Comparison of ENCODE assay signal across 16 cellular contexts in genomic region chr1:5831600-5832335, GRCh38.
DNase-seq lines count a peak whose midpoint lies in the region; ATAC-seq and TF ChIP-seq lines count a peak whose summit lies in the region.
"Had no signal": no experiment of that assay in that cellular context is flagged by ENCODE, and none has a peak within 500 bp of the region (broad histone marks: within the 10 kb centered on the region; RNA-seq: fewer than 3 reads in every experiment).

No MANE protein-coding gene starts in this region.

- H3K9me2 ChIP-seq in GM23338 (ENCODE audit: insufficient read depth) = no peaks in the 10 kb centered on the region

- BruUV-seq in MCF 10A (replicated peaks; lab: Mats Ljungman, UMichigan) = no TSS peak

- H3K36me3 ChIP-seq in BLaER1 treated with 17β-estradiol and CSF1 and Interleukin-3, amounts not matched to agents 10 nM and 100 nM = no peaks in the 10 kb centered on the region
- no peaks in the 10 kb centered on the region for H3K36me3 ChIP-seq in GM23338 (ENCODE audit: insufficient read depth)
- H3K36me3 ChIP-seq: SJCRH30 had no signal

- no peak for TF ChIP-seq CTCF in GM23338 (conservative IDR thresholded peaks at IDR 0.05; ENCODE audit: low read depth in 2 of 2)
- TF ChIP-seq CTCF in MCF 10A (IDR thresholded peaks at IDR 0.05; ENCODE audit: unreplicated experiment) = no peak

- H3K27me3 ChIP-seq in BLaER1 treated with 17β-estradiol and CSF1 and Interleukin-3, amounts not matched to agents 10 nM and 100 nM = peaks cover 0 to 41% (median 0%) of the 10 kb centered on the region in 11 experiments; a peak in 6 of 22 replicates
- H3K27me3 ChIP-seq in GM23338 (ENCODE audit: insufficient read depth) = no peaks in the 10 kb centered on the region

- H3K27me3 Mint-ChIP-seq in GM23338 (ENCODE audit: insufficient read depth, low read depth, poor library complexity) (peaks cover 30% of the 10 kb centered on the region), MCF 10A (ENCODE audit: insufficient read depth, unreplicated experiment) (peaks cover 33% of the 10 kb centered on the region)

- H3K4me1 Mint-ChIP-seq in GM23338 (peaks cover 25% of the 10 kb centered on the region), MCF 10A (ENCODE audit: insufficient read depth, unreplicated experiment) (no peaks in the 10 kb centered on the region)

- DNase-seq in GM23338 (ENCODE audit: low spot score) (peak; percentile 54), RPMI8226 (peak; percentile 66), iPS-NIHi11 (ENCODE audit: low spot score) (peak; percentile 64), MCF 10A (ENCODE audit: unreplicated experiment) (no peak), NCI-H1436 (lab: John Stamatoyannopoulos, UW) (no peak)
- DNase-seq in stimulated activated CD4-positive, alpha-beta T cell treated with anti-CD3 and anti-CD28 coated beads, Interleukin-12 subunit alpha, Interleukin-12 subunit beta, amount 100 ng/mL, for 4 hours = no peak
- DNase-seq: Caco-2, IMR-90, Karpas-422, MM.1S, NCI-H1417, NCI-H2029 treated with DMSO at 0.1 percent for 48 hours, SJCRH30, T-helper 17 cell had no signal

- H3K4me3 Mint-ChIP-seq in GM23338 (no peak overlapping the region), MCF 10A (ENCODE audit: unreplicated experiment) (no peak overlapping the region)
- H3K4me3 Mint-ChIP-seq: T-helper 17 cell had no signal

- H3K4me1 ChIP-seq in BLaER1 treated with 17β-estradiol and CSF1 and Interleukin-3, amounts not matched to agents 10 nM and 100 nM = peaks cover 29 to 92% (median 69%) of the 10 kb centered on the region in 10 experiments
- H3K4me1 ChIP-seq in GM23338 (ENCODE audit: insufficient read depth) = peaks cover 5% of the 10 kb centered on the region
- H3K4me1 ChIP-seq: Caco-2, SJCRH30 had no signal

- intact Hi-C loops in MCF 10A (cut with micrococcal nuclease) = no loop called here

- no peak overlapping the region for H3K27ac ChIP-seq in BLaER1 treated with 17β-estradiol and CSF1 and Interleukin-3, amounts not matched to agents 10 nM and 100 nM
- no peak overlapping the region for H3K27ac ChIP-seq in GM23338 (ENCODE audit: low read depth)
- H3K27ac ChIP-seq: SJCRH30 had no signal

- no peak overlapping the region for H3K9ac ChIP-seq in BLaER1 treated with 17β-estradiol and CSF1 and Interleukin-3, amounts not matched to agents 10 nM and 100 nM

- no peaks in the 10 kb centered on the region for H3K79me2 ChIP-seq in GM23338 (replicated peaks; ENCODE audit: insufficient read depth)

- H3K36me3 Mint-ChIP-seq in GM23338 (ENCODE audit: low read depth) = peaks cover 5% of the 10 kb centered on the region
- no peaks in the 10 kb centered on the region for H3K36me3 Mint-ChIP-seq in MCF 10A (ENCODE audit: insufficient read depth, unreplicated experiment)

- CTCF ChIA-PET in MCF 10A (lab: Yijun Ruan, JAX) = no interaction called here

- H3K9me3 Mint-ChIP-seq in GM23338 (peaks cover 6% of the 10 kb centered on the region; the same call in 2 of the 3 replicates), MCF 10A (ENCODE audit: unreplicated experiment) (peaks cover 10% of the 10 kb centered on the region)

- no peaks in the 10 kb centered on the region for H3K9me3 ChIP-seq in BLaER1 treated with 17β-estradiol and CSF1 and Interleukin-3, amounts not matched to agents 10 nM and 100 nM (replicated peaks in 1 of 11)
- H3K9me3 ChIP-seq: Caco-2, SJCRH30 had no signal

- no peaks in the 10 kb centered on the region for H3F3A ChIP-seq in GM23338 (replicated peaks; ENCODE audit: low read depth)

- peak overlapping the region in 6 of 11 experiments; percentile 19 to 95 (median 66); a peak in 11 of 22 replicates for H3K4me2 ChIP-seq in BLaER1 treated with 17β-estradiol and CSF1 and Interleukin-3, amounts not matched to agents 10 nM and 100 nM
- peak overlapping the region; percentile 51; the same call in 1 of the 2 replicates for H3K4me2 ChIP-seq in GM23338

- ATAC-seq in GM23338 = peak; percentile 64
- ATAC-seq in GM19395 (IDR thresholded peaks at IDR 0.05; ENCODE audit: unreplicated experiment) = no peak
- ATAC-seq: T-helper 17 cell had no signal

- peaks cover 0 to 28% (median 0%) of the 10 kb centered on the region in 11 experiments; a peak in 2 of 22 replicates for H4K20me1 ChIP-seq in BLaER1 treated with 17β-estradiol and CSF1 and Interleukin-3, amounts not matched to agents 10 nM and 100 nM
- H4K20me1 ChIP-seq in GM23338 (replicated peaks; ENCODE audit: insufficient read depth) = no peaks in the 10 kb centered on the region

- no peak overlapping the region for H3K4me3 ChIP-seq in BLaER1 treated with 17β-estradiol and CSF1 and Interleukin-3, amounts not matched to agents 10 nM and 100 nM
- no peak overlapping the region for H3K4me3 ChIP-seq in GM23338
- H3K4me3 ChIP-seq: SJCRH30 had no signal

- H3K27ac Mint-ChIP-seq in GM23338 = no peak overlapping the region
- no peak overlapping the region for H3K27ac Mint-ChIP-seq in MCF 10A (ENCODE audit: low read depth, unreplicated experiment)
- H3K27ac Mint-ChIP-seq: T-helper 17 cell had no signal

- POLR2A ChIA-PET in MCF 10A (lab: Yijun Ruan, JAX) = interaction anchor here (0.6 kb wide), 1 partner anchor 13 kb away, joined by 3 read pairs; no protein-coding TSS in a partner anchor

- H2AFZ ChIP-seq in GM23338 = no peak overlapping the region

TF ChIP-seq in GM23338, 12 proteins besides CTCF, POLR2A, EP300 and RAD21 (continues in another document):
- TF ChIP-seq STAT1 (IDR thresholded peaks at IDR 0.05; ENCODE audit: unreplicated experiment) (no peak), ZNF114 (CRISPR knock-in tag; IDR thresholded peaks at IDR 0.05) (no peak), CREB1 (CRISPR knock-in tag; IDR thresholded peaks at IDR 0.05; ENCODE audit: low read depth) (no peak), EZH2phosphoT487 (IDR thresholded peaks at IDR 0.05; ENCODE audit: unreplicated experiment) (no peak), ETS1 (IDR thresholded peaks at IDR 0.05) (no peak), NANOG (IDR thresholded peaks at IDR 0.05; ENCODE audit: borderline replicate concordance) (no peak), REST (IDR thresholded peaks at IDR 0.05; ENCODE audit: unreplicated experiment) (no peak)

Comparison
In these comparisons a context has a peak if more than half of its experiments do, and no peak if none do; other contexts are left out.
1. DNase-seq: peak in GM23338 (single experiment), RPMI8226 (single experiment) and iPS-NIHi11 (single experiment); none in MCF 10A (single experiment), stimulated activated CD4-positive, alpha-beta T cell treated with anti-CD3 and anti-CD28 coated beads, Interleukin-12 subunit alpha, Interleukin-12 subunit beta, amount 100 ng/mL, for 4 hours (single experiment) and NCI-H1436 (single experiment).